In the genomic region with DNA sequence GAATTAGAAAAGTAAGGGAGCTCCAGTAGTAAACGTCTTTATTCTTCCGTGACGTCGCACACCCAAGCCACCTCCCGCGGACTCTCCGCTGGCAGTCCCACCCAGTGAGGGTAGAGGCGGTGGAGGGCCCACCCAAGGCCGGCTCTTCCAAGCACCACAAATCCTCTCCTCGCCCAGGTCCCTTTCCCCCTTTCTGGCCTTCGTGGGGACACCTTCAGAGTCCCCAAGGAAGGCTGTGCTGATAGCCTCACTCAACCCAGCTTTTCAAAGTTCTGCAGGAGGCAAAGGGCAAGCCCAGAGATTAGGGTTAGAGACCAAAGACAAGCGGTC, we compare ENCODE assay signal across 8 cellular contexts. TPM values are rescaled to one million over a fixed set of nuclear protein-coding genes. Genes with fewer than 3 reads are reported as not detected.
DNase-seq lines count a peak whose midpoint lies in the region; ATAC-seq, FAIRE-seq and TF ChIP-seq lines count a peak whose summit lies in the region.

No MANE protein-coding gene starts in this region.

- H3K4me3 ChIP-seq in adipocyte (ENCODE audit: low read length) (peak overlapping the region; percentile 94), keratinocyte (ENCODE audit: control insufficient read depth in 2 of 3, extremely low read depth in 1 of 3, insufficient read depth in 2 of 3, low read depth in 1 of 3, low read length in 3 of 3) (peak overlapping the region; percentile 67 to 90 (median 85)), suprapubic skin (peak overlapping the region; percentile 77)

- no peak for FAIRE-seq in keratinocyte (lab: Jason Lieb, UNC)

- no peak for TF ChIP-seq POLR2A in suprapubic skin (IDR thresholded peaks at IDR 0.05)

- H3K4me2 ChIP-seq in keratinocyte (ENCODE audit: control insufficient read depth, extremely low read depth, insufficient read depth, low read depth, low read length) = peak overlapping the region; percentile 72

- 2% methylated on average over 9 of the region's 12 CpGs for WGBS in suprapubic skin

- ATAC-seq in GM19351 (IDR thresholded peaks at IDR 0.05; ENCODE audit: unreplicated experiment) (peak; percentile 17), HG03108 (IDR thresholded peaks at IDR 0.05; ENCODE audit: unreplicated experiment) (peak; percentile 17), GM21515 (IDR thresholded peaks at IDR 0.05; ENCODE audit: unreplicated experiment) (no peak)

- H3K27me3 ChIP-seq in adipocyte (replicated peaks; ENCODE audit: control insufficient read depth, insufficient read depth, low read length) (no peaks in the 10 kb centered on the region), keratinocyte (ENCODE audit: control insufficient read depth, extremely low read depth, insufficient read depth, low read length) (no peaks in the 10 kb centered on the region), suprapubic skin (no peaks in the 10 kb centered on the region)

- H2AFZ ChIP-seq in keratinocyte (ENCODE audit: control insufficient read depth, low read length) = peak overlapping the region; percentile 87

- peaks cover 58% of the 10 kb centered on the region for H3K36me3 ChIP-seq in adipocyte (ENCODE audit: control insufficient read depth, insufficient read depth, low read length, severe bottlenecking)
- peaks cover 15 to 26% of the 10 kb centered on the region in 2 experiments for H3K36me3 ChIP-seq in keratinocyte (ENCODE audit: control insufficient read depth in 2 of 2, extremely low read depth in 1 of 2, insufficient read depth in 2 of 2, low read length in 2 of 2)
- H3K36me3 ChIP-seq in suprapubic skin = peaks cover 65% of the 10 kb centered on the region

- dilution Hi-C loops in keratinocyte (cut with MboI; ENCODE audit: extremely low pct_ligation_motif_present, low sequenced_read_pairs) = no loop called here

- peaks cover 28% of the 10 kb centered on the region for H3K79me2 ChIP-seq in keratinocyte (ENCODE audit: control insufficient read depth, insufficient read depth, low read length)

- TF ChIP-seq CTCF in keratinocyte (optimal IDR thresholded peaks at IDR 0.05 in 1 of 3, IDR thresholded peaks at IDR 0.05 in 1 of 3, conservative IDR thresholded peaks at IDR 0.05 in 1 of 3; ENCODE audit: extremely low read depth in 1 of 3, insufficient read depth in 2 of 3, low read length in 3 of 3) (no peak), suprapubic skin (IDR thresholded peaks at IDR 0.05) (no peak)

- no peak for DNase-seq in adipocyte (ENCODE audit: low read depth)
- no peak for DNase-seq in keratinocyte (ENCODE audit: low read depth, low spot score)
- no peak for DNase-seq in suprapubic skin (ENCODE audit: low spot score in 2 of 2)
- no peak for DNase-seq in iPS-NIHi11 (ENCODE audit: low spot score)
- no peak for DNase-seq in cortex of kidney (lab: John Stamatoyannopoulos, UW)

- peaks cover 15% of the 10 kb centered on the region for H3K4me1 ChIP-seq in adipocyte (ENCODE audit: control insufficient read depth, insufficient read depth, low read length)
- H3K4me1 ChIP-seq in keratinocyte (ENCODE audit: control insufficient read depth, extremely low read depth, insufficient read depth, low read length) = peaks cover 28% of the 10 kb centered on the region
- peaks cover 21% of the 10 kb centered on the region for H3K4me1 ChIP-seq in suprapubic skin

- H3K27ac ChIP-seq in keratinocyte (ENCODE audit: control insufficient read depth, insufficient read depth, low read length) = peak overlapping the region; percentile 90
- peak overlapping the region; percentile 86 for H3K27ac ChIP-seq in suprapubic skin

- H3K9me3 ChIP-seq in adipocyte (ENCODE audit: control insufficient read depth, low read length) = no peaks in the 10 kb centered on the region
- H3K9me3 ChIP-seq in keratinocyte (ENCODE audit: control insufficient read depth, low read depth, low read length) = no peaks in the 10 kb centered on the region
- H3K9me3 ChIP-seq in suprapubic skin = no peaks in the 10 kb centered on the region

- H3K9ac ChIP-seq in adipocyte (ENCODE audit: low read length) = peak overlapping the region; percentile 97
- peak overlapping the region; percentile 94 for H3K9ac ChIP-seq in keratinocyte (ENCODE audit: control insufficient read depth, extremely low read depth, insufficient read depth, low read length)

- no peaks in the 10 kb centered on the region for H3K9me1 ChIP-seq in keratinocyte (ENCODE audit: control insufficient read depth, extremely low read depth, insufficient read depth, low read length)

- peaks cover 2% of the 10 kb centered on the region for H4K20me1 ChIP-seq in keratinocyte (ENCODE audit: control insufficient read depth, extremely low read depth, insufficient read depth, low read length)

- no peak for TF ChIP-seq EP300 in suprapubic skin (IDR thresholded peaks at IDR 0.05)

RNA-seq across cellular contexts. Expression of a gene that starts 0.3 kb away (rescaled TPM):
- polyA plus RNA-seq in keratinocyte = 31.9 to 43.7 TPM (median 37.2 TPM) in 3 replicates
- polyA plus RNA-seq in keratinocyte (2011; ENCODE audit: low read depth) = 8.2 TPM
- 31.2 and 33.2 TPM in 2 replicates for polyA plus RNA-seq in keratinocyte (2011; cell fraction: cytosol; rRNA removed)
- 29.8 and 42.6 TPM in 2 replicates for polyA plus RNA-seq in keratinocyte (2011; cell fraction: nucleus; rRNA removed)
- 15.2 and 33.1 TPM in 2 replicates for polyA plus RNA-seq in keratinocyte (2012; ENCODE audit: low replicate concordance)
- polyA minus RNA-seq in keratinocyte = 32.8 to 56.8 TPM (median 45.6 TPM) in 3 replicates
- 17.3 TPM for polyA minus RNA-seq in keratinocyte (2011; cell fraction: cytosol; rRNA and poly(A)+ RNA removed)
- polyA minus RNA-seq in keratinocyte (2011; cell fraction: nucleus; rRNA and poly(A)+ RNA removed) = 19.7 and 26.1 TPM in 2 replicates
- total RNA-seq in suprapubic skin = 10 to 100 TPM; 13.2 to 25.3 (median 18.8) TPM

RNA-seq across cellular contexts. Expression of a gene that starts 9.8 kb away (rescaled TPM):
- polyA plus RNA-seq in keratinocyte = 5.7 to 7.3 TPM (median 7.1 TPM) in 3 replicates
- polyA plus RNA-seq in keratinocyte (2011; ENCODE audit: low read depth) = 6.3 TPM
- polyA plus RNA-seq in keratinocyte (2011; cell fraction: cytosol; rRNA removed) = 5.1 and 7.5 TPM in 2 replicates
- 12.7 and 12.8 TPM in 2 replicates for polyA plus RNA-seq in keratinocyte (2011; cell fraction: nucleus; rRNA removed)
- 6.6 and 9.6 TPM in 2 replicates for polyA plus RNA-seq in keratinocyte (2012; ENCODE audit: low replicate concordance)
- 4.5 to 7.8 TPM (median 5.2 TPM) in 3 replicates for polyA minus RNA-seq in keratinocyte
- polyA minus RNA-seq in keratinocyte (2011; cell fraction: cytosol; rRNA and poly(A)+ RNA removed) = 5.9 TPM
- polyA minus RNA-seq in keratinocyte (2011; cell fraction: nucleus; rRNA and poly(A)+ RNA removed) = 5.4 and 7.7 TPM in 2 replicates
- 10 to 100 TPM; 14.1 to 20.5 (median 15.8) TPM for total RNA-seq in suprapubic skin

RNA-seq across cellular contexts. Expression of a gene that starts 23.3 kb away (rescaled TPM):
- polyA plus RNA-seq in keratinocyte = not detected in 3 replicates
- polyA plus RNA-seq in keratinocyte (2011; ENCODE audit: low read depth) = not detected
- not detected in 2 replicates for polyA plus RNA-seq in keratinocyte (2011; cell fraction: cytosol; rRNA removed)
- not detected in 2 replicates for polyA plus RNA-seq in keratinocyte (2011; cell fraction: nucleus; rRNA removed)
- polyA plus RNA-seq in keratinocyte (2012; ENCODE audit: low replicate concordance) = not detected in 2 replicates
- not detected in 3 replicates for polyA minus RNA-seq in keratinocyte
- not detected for polyA minus RNA-seq in keratinocyte (2011; cell fraction: cytosol; rRNA and poly(A)+ RNA removed)
- not detected in 2 replicates for polyA minus RNA-seq in keratinocyte (2011; cell fraction: nucleus; rRNA and poly(A)+ RNA removed)
- total RNA-seq in suprapubic skin = not detected

RNA-seq across cellular contexts. Expression of a gene that starts 27.5 kb away (rescaled TPM):
- 1,394 to 2,602 TPM (median 2,333 TPM) in 3 replicates for polyA plus RNA-seq in keratinocyte
- 775 TPM for polyA plus RNA-seq in keratinocyte (2011; ENCODE audit: low read depth)
- polyA plus RNA-seq in keratinocyte (2011; cell fraction: cytosol; rRNA removed) = 1,484 and 3,345 TPM in 2 replicates
- 1,730 and 2,605 TPM in 2 replicates for polyA plus RNA-seq in keratinocyte (2011; cell fraction: nucleus; rRNA removed)
- 3,203 and 3,341 TPM in 2 replicates for polyA plus RNA-seq in keratinocyte (2012; ENCODE audit: low replicate concordance)
- 637 to 2,055 TPM (median 889 TPM) in 3 replicates for polyA minus RNA-seq in keratinocyte
- 1,532 TPM for polyA minus RNA-seq in keratinocyte (2011; cell fraction: cytosol; rRNA and poly(A)+ RNA removed)
- 888 and 889 TPM in 2 replicates for polyA minus RNA-seq in keratinocyte (2011; cell fraction: nucleus; rRNA and poly(A)+ RNA removed)
- 1,000 to 10,000 TPM in 1 of 4 donors, 100 to 1,000 TPM in 3; 364 to 1,347 (median 744) TPM for total RNA-seq in suprapubic skin

RNA-seq across cellular contexts. Expression of a gene that starts 31.1 kb away (rescaled TPM):
- polyA plus RNA-seq in keratinocyte = 27.4 to 89.5 TPM (median 57.3 TPM) in 3 replicates
- 73.4 TPM for polyA plus RNA-seq in keratinocyte (2011; ENCODE audit: low read depth)
- polyA plus RNA-seq in keratinocyte (2011; cell fraction: cytosol; rRNA removed) = 49.6 and 68.7 TPM in 2 replicates
- polyA plus RNA-seq in keratinocyte (2011; cell fraction: nucleus; rRNA removed) = 64.9 and 70.7 TPM in 2 replicates
- 64.7 and 132 TPM in 2 replicates for polyA plus RNA-seq in keratinocyte (2012; ENCODE audit: low replicate concordance)
- polyA minus RNA-seq in keratinocyte = 12.6 to 29.6 TPM (median 22.0 TPM) in 3 replicates
- polyA minus RNA-seq in keratinocyte (2011; cell fraction: cytosol; rRNA and poly(A)+ RNA removed) = 52.2 TPM
- 11.9 and 19.9 TPM in 2 replicates for polyA minus RNA-seq in keratinocyte (2011; cell fraction: nucleus; rRNA and poly(A)+ RNA removed)
- total RNA-seq in suprapubic skin = 10 to 100 TPM; 34.1 to 65.2 (median 46.5) TPM
